ENCODE assay signal across 1 cellular context in genomic region chr5:112931473-112931872, GRCh38.
TF ChIP-seq lines count a peak whose summit lies in the region.

No MANE protein-coding gene starts in this region.

TF ChIP-seq in K562, 482 proteins besides CTCF, POLR2A, EP300 and RAD21 (continued from another document and continues in another):
- TF ChIP-seq RREB1 (CRISPR knock-in tag; IDR thresholded peaks at IDR 0.05) (0 out of 2 replicates have a peak, but pooled peaks have one; percentile 56), ARID3B (CRISPR knock-in tag; IDR thresholded peaks at IDR 0.05; ENCODE audit: borderline replicate concordance) (no peak), SFPQ (IDR thresholded peaks at IDR 0.05; ENCODE audit: low read depth, low read length) (no peak), ZFPM2 (CRISPR knock-in tag; IDR thresholded peaks at IDR 0.05) (no peak), BCOR (IDR thresholded peaks at IDR 0.05) (no peak), ZNF23 (CRISPR knock-in tag; IDR thresholded peaks at IDR 0.05) (no peak), HEY1 (CRISPR knock-in tag; IDR thresholded peaks at IDR 0.05; ENCODE audit: borderline replicate concordance) (peak; percentile 87), EWSR1 (IDR thresholded peaks at IDR 0.05; ENCODE audit: borderline replicate concordance, low read depth, partially characterized antibody) (no peak), NFATC3 (IDR thresholded peaks at IDR 0.05) (no peak), LCOR (CRISPR knock-in tag; IDR thresholded peaks at IDR 0.05) (peak; percentile 63; the same call in 1 of the 2 replicates), RERE (CRISPR knock-in tag; IDR thresholded peaks at IDR 0.05; ENCODE audit: borderline replicate concordance) (no peak), PRDM10 (IDR thresholded peaks at IDR 0.05; ENCODE audit: partially characterized antibody) (no peak), ZNF785 (CRISPR knock-in tag; IDR thresholded peaks at IDR 0.05) (no peak), CBFB (CRISPR knock-in tag; IDR thresholded peaks at IDR 0.05) (no peak), IRF2 (CRISPR knock-in tag; IDR thresholded peaks at IDR 0.05) (no peak), TAF1 (IDR thresholded peaks at IDR 0.05; ENCODE audit: control insufficient read depth, extremely low read depth, insufficient read depth, low read length, severe bottlenecking) (no peak), SAFB (IDR thresholded peaks at IDR 0.05; ENCODE audit: borderline replicate concordance, low read depth, low read length) (no peak), TARDBP (IDR thresholded peaks at IDR 0.05) (no peak), ZNF146 (CRISPR knock-in tag; IDR thresholded peaks at IDR 0.05; ENCODE audit: unreplicated experiment) (no peak), CLOCK (CRISPR knock-in tag; IDR thresholded peaks at IDR 0.05; ENCODE audit: borderline replicate concordance) (no peak), MIER1 (IDR thresholded peaks at IDR 0.05; ENCODE audit: low read depth) (no peak), ZNF436 (CRISPR knock-in tag; IDR thresholded peaks at IDR 0.05) (no peak), ETS2 (tag; IDR thresholded peaks at IDR 0.05; ENCODE audit: borderline replicate concordance, poor library complexity, severe bottlenecking) (no peak), RFX5 (IDR thresholded peaks at IDR 0.05; ENCODE audit: low read depth, low read length) (no peak), SP1 (CRISPR knock-in tag; IDR thresholded peaks at IDR 0.05) (no peak), NCOA6 (IDR thresholded peaks at IDR 0.05) (no peak), IRF9 (tag; IDR thresholded peaks at IDR 0.05) (no peak), FOSL1 (tag; conservative IDR thresholded peaks at IDR 0.05) (peak; percentile 64), ZNF75A (CRISPR knock-in tag; IDR thresholded peaks at IDR 0.05) (no peak)
